In the genomic region with DNA sequence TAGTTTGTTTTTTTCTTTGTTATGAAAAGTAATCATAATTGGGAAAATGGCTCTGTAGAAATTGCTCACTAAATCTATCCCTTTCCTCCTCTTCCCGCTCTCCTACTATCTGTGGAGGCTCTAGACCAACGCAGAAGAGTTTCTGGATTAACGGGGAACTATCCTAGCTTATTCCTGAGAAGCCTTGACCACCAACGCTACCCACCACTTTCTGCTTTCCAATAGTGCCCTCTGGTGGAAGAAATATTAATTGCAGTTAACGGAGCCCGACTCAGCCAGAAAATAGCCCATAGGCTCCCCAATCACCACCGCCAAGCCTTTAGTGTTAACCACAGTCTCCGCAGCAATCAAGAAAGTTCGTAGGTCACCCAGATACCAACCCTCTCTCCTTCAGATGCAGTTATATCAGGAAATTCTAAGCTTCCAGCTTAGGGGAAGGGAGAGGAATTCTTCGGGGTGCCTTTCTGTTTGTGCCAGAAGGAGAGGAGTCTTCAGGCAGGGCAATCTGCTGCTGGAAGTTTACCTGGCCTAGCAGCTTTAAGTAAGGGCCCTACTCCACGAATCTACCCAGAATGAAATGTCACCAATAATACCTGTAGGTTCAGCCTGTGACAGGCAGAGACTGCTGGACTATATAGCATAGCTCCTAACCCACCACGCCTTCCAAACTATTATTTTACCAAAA, we compare ENCODE assay signal across 8 cellular contexts. TPM values are rescaled to one million over a fixed set of nuclear protein-coding genes. Genes with fewer than 3 reads are reported as not detected.
A peak's percentile ranks its signal among the peaks of the same experiment; 100 is the strongest.
DNase-seq lines count a peak whose midpoint lies in the region; ATAC-seq, FAIRE-seq and TF ChIP-seq lines count a peak whose summit lies in the region.

No MANE protein-coding gene starts in this region.

- POLR2A ChIA-PET in activated CD8-positive, alpha-beta T cell treated with anti-CD3 and anti-CD28 coated beads, Interleukin-2, amount 10 ng/mL, durations not matched to agents 7 days and 5 days (lab: Charles Lee), result interaction anchor here (0.6 to 0.9 kb wide), 2 partner anchors 371 to 442 kb away, joined by 3 to 4 read pairs; no protein-coding TSS in a partner anchor

- no peaks in the 10 kb centered on the region for H3K36me3 Mint-ChIP-seq in activated CD8-positive, alpha-beta T cell treated with anti-CD3 and anti-CD28 coated beads, Interleukin-2, amount 10 ng/mL, durations not matched to agents 7 days and 5 days (ENCODE audit: low read depth)

- H3K27ac ChIP-seq in C4-2B (no peak overlapping the region), upper lobe of right lung (no peak overlapping the region)

- peaks cover 31% of the 10 kb centered on the region for H3K27me3 Mint-ChIP-seq in activated CD8-positive, alpha-beta T cell treated with anti-CD3 and anti-CD28 coated beads, Interleukin-2, amount 10 ng/mL, durations not matched to agents 7 days and 5 days (ENCODE audit: low read depth)

- FAIRE-seq in H54 (lab: Jason Lieb, UNC), result no peak

- no peaks in the 10 kb centered on the region for H3K36me3 ChIP-seq in upper lobe of right lung

- H3K4me1 ChIP-seq in upper lobe of right lung, result no peaks in the 10 kb centered on the region

- TF ChIP-seq POLR2A in H54 (IDR thresholded peaks at IDR 0.05; ENCODE audit: low read depth, low read length) (no peak), erythroblast (IDR thresholded peaks at IDR 0.05; ENCODE audit: low read length) (no peak)

- H3K27me3 ChIP-seq in upper lobe of right lung, result no peaks in the 10 kb centered on the region

- DNase-seq in H54 (ENCODE audit: insufficient read length, low spot score) (peak; percentile 6), NCI-H748 treated with DMSO at 0.1 percent for 48 hours (lab: John Stamatoyannopoulos, UW) (peak; percentile 40), erythroblast (lab: John Stamatoyannopoulos, UW) (peak; percentile 42 to 73), myocyte (ENCODE audit: low read depth) (peak; percentile 78), upper lobe of right lung (no peak)
- DNase-seq in activated CD8-positive, alpha-beta T cell treated with anti-CD3 and anti-CD28 coated beads, Interleukin-2, amount 10 ng/mL, durations not matched to agents 7 days and 5 days, result peak; percentile 59

- CTCF ChIA-PET in activated CD8-positive, alpha-beta T cell treated with anti-CD3 and anti-CD28 coated beads, Interleukin-2, amount 10 ng/mL, durations not matched to agents 7 days and 5 days (lab: Charles Lee), result interaction anchor here (0.7 to 5.9 kb wide), 43 partner anchors 9 to 515 kb away, joined by 3 to 94 read pairs (median 4); a partner anchor contains a TSS

- peaks cover 7% of the 10 kb centered on the region for H3K4me1 Mint-ChIP-seq in activated CD8-positive, alpha-beta T cell treated with anti-CD3 and anti-CD28 coated beads, Interleukin-2, amount 10 ng/mL, durations not matched to agents 7 days and 5 days (ENCODE audit: low read depth)

- no peaks in the 10 kb centered on the region for H3K9me3 ChIP-seq in upper lobe of right lung

- no peak overlapping the region for H3K27ac Mint-ChIP-seq in activated CD8-positive, alpha-beta T cell treated with anti-CD3 and anti-CD28 coated beads, Interleukin-2, amount 10 ng/mL, durations not matched to agents 7 days and 5 days

- intact Hi-C loops in upper lobe of right lung (cut with DNase I), result no loop called here

- H3K4me3 ChIP-seq in upper lobe of right lung, result no peak overlapping the region

- ATAC-seq in activated CD8-positive, alpha-beta T cell treated with anti-CD3 and anti-CD28 coated beads, Interleukin-2, amount 10 ng/mL, durations not matched to agents 7 days and 5 days, result peak; percentile 70
- ATAC-seq in upper lobe of right lung, result peak; percentile 90
- no peak for ATAC-seq in GM19351 (IDR thresholded peaks at IDR 0.05; ENCODE audit: unreplicated experiment)

- TF ChIP-seq CTCF in C4-2B (conservative IDR thresholded peaks at IDR 0.05), result peak; percentile 91
- peak; percentile 90 for TF ChIP-seq CTCF in upper lobe of right lung (IDR thresholded peaks at IDR 0.05)

- H3K9me3 Mint-ChIP-seq in activated CD8-positive, alpha-beta T cell treated with anti-CD3 and anti-CD28 coated beads, Interleukin-2, amount 10 ng/mL, durations not matched to agents 7 days and 5 days (ENCODE audit: insufficient read depth), result no peaks in the 10 kb centered on the region

- no peak overlapping the region for H3K4me3 Mint-ChIP-seq in activated CD8-positive, alpha-beta T cell treated with anti-CD3 and anti-CD28 coated beads, Interleukin-2, amount 10 ng/mL, durations not matched to agents 7 days and 5 days

RNA-seq across cellular contexts. Expression of a gene that starts 23.0 kb away (rescaled TPM):
- total RNA-seq in activated CD8-positive, alpha-beta T cell treated with anti-CD3 and anti-CD28 coated beads, Interleukin-2, amount 10 ng/mL, durations not matched to agents 7 days and 5 days, result 10 to 100 TPM; 19.6 to 21.3 TPM
- total RNA-seq in myocyte (12.4 and 16.3 TPM in 2 replicates), upper lobe of right lung (31.0 TPM)
- 16.5 TPM for polyA plus RNA-seq in myocyte (2012)
